ENCODE assay signal across 8 cellular contexts in the genomic region with DNA sequence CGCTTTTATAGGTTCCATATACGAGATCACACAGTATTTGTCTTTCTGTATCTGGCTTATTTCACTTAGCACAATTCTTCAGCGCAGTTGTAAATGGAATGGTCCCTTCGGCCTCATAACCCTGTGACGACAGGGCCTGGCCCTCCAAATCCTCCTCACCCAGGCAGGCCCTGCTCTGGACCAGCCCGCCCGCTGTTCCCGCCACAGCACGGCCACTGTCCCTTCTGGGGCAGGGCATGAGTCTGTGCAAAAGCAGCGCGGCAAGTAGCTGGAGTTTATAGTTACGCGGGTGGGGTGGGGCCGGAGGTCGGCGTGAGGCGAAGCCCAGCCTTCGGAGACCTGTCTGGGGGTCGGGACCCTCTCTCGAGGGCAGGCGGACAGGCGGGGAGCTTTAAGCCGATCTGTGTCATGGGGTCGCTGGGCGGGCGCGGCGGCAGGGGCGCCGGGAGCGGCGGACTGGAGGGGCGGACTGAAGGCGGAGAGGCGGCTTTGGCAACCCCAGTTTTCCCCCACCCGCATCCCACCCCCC. TPM values are rescaled to one million over a fixed set of nuclear protein-coding genes. Genes with fewer than 3 reads are reported as not detected.
DNase-seq lines count a peak whose midpoint lies in the region; ATAC-seq, FAIRE-seq and TF ChIP-seq lines count a peak whose summit lies in the region.

No MANE protein-coding gene starts in this region.

- POLR2A ChIA-PET in activated CD4-positive, alpha-beta memory T cell treated with anti-CD3 and anti-CD28 coated beads for 36 hours (lab: Charles Lee): no interaction called here

- CTCF ChIA-PET in mammary epithelial cell (lab: Charles Lee; ENCODE audit: low non-redundant PET): interaction anchor here (0.6 kb wide), 1 partner anchor 37 kb away, joined by 6 read pairs; no protein-coding TSS in a partner anchor
- CTCF ChIA-PET in activated CD4-positive, alpha-beta memory T cell treated with anti-CD3 and anti-CD28 coated beads for 36 hours (lab: Charles Lee): no interaction called here

- peak overlapping the region; percentile 93 for H3K4me2 ChIP-seq in mammary epithelial cell (ENCODE audit: insufficient read depth, low read depth, low read length)

- dilution Hi-C loops in mammary epithelial cell (cut with HindIII; ENCODE audit: low sequenced_read_pairs): no loop called here

- no TSS peak for BruUV-seq in mammary epithelial cell (replicated peaks; lab: Mats Ljungman, UMichigan)

- H3K9me3 ChIP-seq in mammary epithelial cell (replicated peaks; ENCODE audit: insufficient read depth, low read length) (no peaks in the 10 kb centered on the region), kidney (ENCODE audit: control insufficient read depth in 1 of 2, low read length in 2 of 2) (no peaks in the 10 kb centered on the region)

- in situ Hi-C loops in mammary epithelial cell (cut with MboI; ENCODE audit: low sequenced_read_pairs in 2 of 2): no loop called here

- H3K27ac ChIP-seq in mammary epithelial cell (ENCODE audit: insufficient read depth, low read depth, low read length) (no peak overlapping the region), kidney (ENCODE audit: low read depth in 2 of 2, low read length in 2 of 2) (peak overlapping the region; percentile 20 to 71)

- H3K79me2 ChIP-seq in mammary epithelial cell (ENCODE audit: insufficient read depth, low read length): no peaks in the 10 kb centered on the region

- H2AFZ ChIP-seq in mammary epithelial cell (ENCODE audit: low read depth, low read length): peak overlapping the region; percentile 93

- TF ChIP-seq CTCF in mammary epithelial cell (conservative IDR thresholded peaks at IDR 0.05 in 1 of 2, IDR thresholded peaks at IDR 0.05 in 1 of 2; ENCODE audit: extremely low read depth in 1 of 2, insufficient read depth in 1 of 2, low read depth in 1 of 2, low read length in 2 of 2) (no peak), kidney (IDR thresholded peaks at IDR 0.05; ENCODE audit: borderline replicate concordance, extremely low read depth, insufficient read depth) (no peak)

- H3K27ac Mint-ChIP-seq in stimulated activated memory B cell treated with anti-CD40 and anti-IgM and Interleukin-4, amounts not matched to agents 10 μg/mL and 1 μg/mL and 100 μg/mL, for 72 hours: no peak overlapping the region
- H3K27ac Mint-ChIP-seq in activated CD4-positive, alpha-beta memory T cell treated with anti-CD3 and anti-CD28 coated beads for 36 hours: no peak overlapping the region

- no peak for ATAC-seq in stimulated activated memory B cell treated with anti-CD40 and anti-IgM and Interleukin-4, amounts not matched to agents 10 μg/mL and 1 μg/mL and 100 μg/mL, for 72 hours
- ATAC-seq in GM18498 (IDR thresholded peaks at IDR 0.05; ENCODE audit: unreplicated experiment): no peak

- H3K4me3 ChIP-seq in mammary epithelial cell (replicated peaks in 1 of 3; ENCODE audit: insufficient read depth in 1 of 3, low read depth in 2 of 3, low read length in 3 of 3) (peak overlapping the region; percentile 33 to 76 (median 70)), kidney (ENCODE audit: low read length in 2 of 2) (peak overlapping the region; percentile 62 to 72)

- H3K27me3 Mint-ChIP-seq in stimulated activated memory B cell treated with anti-CD40 and anti-IgM and Interleukin-4, amounts not matched to agents 10 μg/mL and 1 μg/mL and 100 μg/mL, for 72 hours: peaks cover 46% of the 10 kb centered on the region
- peaks cover 27% of the 10 kb centered on the region for H3K27me3 Mint-ChIP-seq in activated CD4-positive, alpha-beta memory T cell treated with anti-CD3 and anti-CD28 coated beads for 36 hours

- H3K4me1 ChIP-seq in mammary epithelial cell (ENCODE audit: insufficient read depth, low read length) (peaks cover 8% of the 10 kb centered on the region), kidney (ENCODE audit: control insufficient read depth in 1 of 2, insufficient read depth in 1 of 2, low read depth in 1 of 2, low read length in 2 of 2) (peaks cover 0 to 7% of the 10 kb centered on the region in 2 donors)

- H3K9me3 Mint-ChIP-seq in stimulated activated memory B cell treated with anti-CD40 and anti-IgM and Interleukin-4, amounts not matched to agents 10 μg/mL and 1 μg/mL and 100 μg/mL, for 72 hours: no peaks in the 10 kb centered on the region
- H3K9me3 Mint-ChIP-seq in activated CD4-positive, alpha-beta memory T cell treated with anti-CD3 and anti-CD28 coated beads for 36 hours: no peaks in the 10 kb centered on the region

- H4K20me1 ChIP-seq in mammary epithelial cell (ENCODE audit: insufficient read depth, low read length): no peaks in the 10 kb centered on the region

- no peaks in the 10 kb centered on the region for H3K36me3 Mint-ChIP-seq in stimulated activated memory B cell treated with anti-CD40 and anti-IgM and Interleukin-4, amounts not matched to agents 10 μg/mL and 1 μg/mL and 100 μg/mL, for 72 hours
- no peaks in the 10 kb centered on the region for H3K36me3 Mint-ChIP-seq in activated CD4-positive, alpha-beta memory T cell treated with anti-CD3 and anti-CD28 coated beads for 36 hours

- DNase-seq in HTR-8/SVneo (ENCODE audit: insufficient read length, low spot score) (peak; percentile 41), mammary epithelial cell (no peak), kidney (peak; percentile 85), NCI-H1105 (lab: John Stamatoyannopoulos, UW) (no peak)
- DNase-seq in activated CD4-positive, alpha-beta memory T cell treated with anti-CD3 and anti-CD28 coated beads for 36 hours: no peak
- no peak for DNase-seq in effector CD4-positive, alpha-beta T cell

- peak overlapping the region; percentile 52 for H3K4me3 Mint-ChIP-seq in stimulated activated memory B cell treated with anti-CD40 and anti-IgM and Interleukin-4, amounts not matched to agents 10 μg/mL and 1 μg/mL and 100 μg/mL, for 72 hours
- no peak overlapping the region for H3K4me3 Mint-ChIP-seq in activated CD4-positive, alpha-beta memory T cell treated with anti-CD3 and anti-CD28 coated beads for 36 hours

- FAIRE-seq in HTR-8/SVneo (lab: Jason Lieb, UNC): no peak
- FAIRE-seq in kidney (lab: Jason Lieb, UNC): no peak

- H3K27me3 ChIP-seq in mammary epithelial cell (ENCODE audit: insufficient read depth, low read length): no peaks in the 10 kb centered on the region

- peak overlapping the region; percentile 20 for H3K9ac ChIP-seq in mammary epithelial cell (ENCODE audit: insufficient read depth, low read length)
- peak overlapping the region; percentile 33 to 67 for H3K9ac ChIP-seq in kidney (ENCODE audit: low read length in 2 of 2)

- no peaks in the 10 kb centered on the region for H3K4me1 Mint-ChIP-seq in stimulated activated memory B cell treated with anti-CD40 and anti-IgM and Interleukin-4, amounts not matched to agents 10 μg/mL and 1 μg/mL and 100 μg/mL, for 72 hours
- H3K4me1 Mint-ChIP-seq in activated CD4-positive, alpha-beta memory T cell treated with anti-CD3 and anti-CD28 coated beads for 36 hours (ENCODE audit: low read depth): peaks cover 3% of the 10 kb centered on the region

- intact Hi-C loops in mammary epithelial cell (cut with micrococcal nuclease): loop anchor here (5.0 kb wide), 1 partner anchor 160 kb away; no protein-coding TSS in a partner anchor
- intact Hi-C loops in kidney (cut with DNase I): no loop called here
- intact Hi-C loops in activated CD4-positive, alpha-beta memory T cell treated with anti-CD3 and anti-CD28 coated beads for 36 hours (cut with micrococcal nuclease): no loop called here

- H3K36me3 ChIP-seq in mammary epithelial cell (ENCODE audit: insufficient read depth, low read length) (no peaks in the 10 kb centered on the region), kidney (ENCODE audit: control insufficient read depth in 1 of 2, insufficient read depth in 2 of 2, low read length in 2 of 2) (peaks cover 0 to 3% of the 10 kb centered on the region in 2 donors)

- 23% methylated on average over 11 of the region's 36 CpGs for WGBS in mammary epithelial cell (ENCODE audit: low coverage, missing lambda C conversion rate)

RNA-seq across cellular contexts. Expression of gene ARPIN, which starts 0.5 kb away (rescaled TPM):
- total RNA-seq in mammary epithelial cell: 10 to 100 TPM; 14.3 to 15.9 TPM
- 10.8 TPM for polyA plus RNA-seq in mammary epithelial cell
- polyA minus RNA-seq in mammary epithelial cell: 11.0 TPM
- total RNA-seq in kidney: 28.2 TPM
- polyA plus RNA-seq in kidney (ENCODE audit: insufficient read depth, low read depth, low replicate concordance): 11.7 TPM
- total RNA-seq in activated CD4-positive, alpha-beta memory T cell treated with anti-CD3 and anti-CD28 coated beads for 36 hours: under 1 TPM in 1 of 2 experiments, not detected in 1; 0.05 TPM

RNA-seq across cellular contexts. Expression of gene AP3S2, which starts 18.4 kb away (rescaled TPM):
- total RNA-seq in mammary epithelial cell (10 to 100 TPM; 34.6 to 53.0 TPM), kidney (42.9 TPM)
- polyA plus RNA-seq in mammary epithelial cell (22.3 TPM), kidney (ENCODE audit: insufficient read depth, low read depth, low replicate concordance) (17.5 TPM)
- polyA minus RNA-seq in mammary epithelial cell: 28.9 TPM
- 10 to 100 TPM; 17.2 to 23.5 TPM for total RNA-seq in activated CD4-positive, alpha-beta memory T cell treated with anti-CD3 and anti-CD28 coated beads for 36 hours

Comparison
In these comparisons a context has a peak if more than half of its experiments do, and no peak if none do; other contexts are left out.
1. DNase-seq: peak in HTR-8/SVneo (single experiment) and kidney (single experiment); none in mammary epithelial cell (single experiment), activated CD4-positive, alpha-beta memory T cell treated with anti-CD3 and anti-CD28 coated beads for 36 hours (single experiment), NCI-H1105 (single experiment) and effector CD4-positive, alpha-beta T cell (single experiment).
2. RNA of gene ARPIN, which starts 0.5 kb away (total RNA-seq): 28.2 TPM in kidney (single experiment) and 14.3 to 15.9 TPM in mammary epithelial cell; 0.05 TPM in activated CD4-positive, alpha-beta memory T cell treated with anti-CD3 and anti-CD28 coated beads for 36 hours; every median in the first group is over 10 times any median in the second.